In genomic region chr22:47008208-47008885, GRCh38 we compare ENCODE assay signal across 5 cellular contexts.
"Had no signal": no experiment of that assay in that cellular context is flagged by ENCODE, and none has a peak within 500 bp of the region (broad histone marks: within the 10 kb centered on the region; RNA-seq: fewer than 3 reads in every experiment).

No MANE protein-coding gene starts in this region.

- DNase-seq: H9, HCEC 1CT, IMR-90 had no signal

- ATAC-seq: GM23338, K562 had no signal

- H3K9me3 Mint-ChIP-seq: GM23338, H9 had no signal

- H3K4me3 ChIP-seq: GM23338, K562 had no signal

- H3K27ac Mint-ChIP-seq: GM23338, H9 had no signal

- H3K4me3 Mint-ChIP-seq: GM23338, H9 had no signal

- H2AFZ ChIP-seq: GM23338 had no signal

- H3K4me2 ChIP-seq: GM23338 had no signal
